In genomic region chr5:151142933-151143332, GRCh38 we compare ENCODE assay signal across 17 cellular contexts. TPM values are rescaled to one million over a fixed set of nuclear protein-coding genes. Genes with fewer than 3 reads are reported as not detected.
DNase-seq lines count a peak whose midpoint lies in the region; ATAC-seq and TF ChIP-seq lines count a peak whose summit lies in the region.
"Had no signal": no experiment of that assay in that cellular context is flagged by ENCODE, and none has a peak within 500 bp of the region (broad histone marks: within the 10 kb centered on the region; RNA-seq: fewer than 3 reads in every experiment).

No MANE protein-coding gene starts in this region.

- intact Hi-C loops in breast epithelium (cut with DNase I; ENCODE audit: low total_unique reads) = no loop called here

- peaks cover 98% of the 10 kb centered on the region for H3K4me1 Mint-ChIP-seq in activated naive CD4-positive, alpha-beta T cell treated with anti-CD3 and anti-CD28 coated beads, Interleukin-2, amount 50 U/mL, for 24 hours
- H3K4me1 Mint-ChIP-seq in T-cell = peaks cover 94 to 100% (median 97%) of the 10 kb centered on the region in 3 donors

- no peak for DNase-seq in activated naive CD4-positive, alpha-beta T cell treated with Interleukin-2 at 50 U/mL for 16 hours
- no peak for DNase-seq in T-cell
- no peak for DNase-seq in breast epithelium (ENCODE audit: low spot score in 2 of 2)
- no peak for DNase-seq in activated CD4-positive, CD25-positive, alpha-beta regulatory T cell treated with anti-CD3 and anti-CD28 coated beads, Interleukin-2, amount 50 U/mL, for 72 hours
- no peak for DNase-seq in BE2C
- DNase-seq: ACHN, activated T-cell treated with anti-CD3 and anti-CD28 coated beads for 4 hours, foreskin keratinocyte, GDM1, Kasumi-1, left ventricle myocardium superior, NCI-H1436, T-helper 2 cell had no signal

- H3K36me3 ChIP-seq in gastroesophageal sphincter (peaks cover 0 to 82% of the 10 kb centered on the region in 2 donors), stomach smooth muscle (ENCODE audit: control insufficient read depth in 2 of 2, insufficient read depth in 2 of 2, low read length in 2 of 2) (peaks cover 29 to 46% of the 10 kb centered on the region in 2 donors), breast epithelium (no peaks in the 10 kb centered on the region), BE2C (peaks cover 8% of the 10 kb centered on the region)

- H3K27me3 Mint-ChIP-seq in activated naive CD4-positive, alpha-beta T cell treated with anti-CD3 and anti-CD28 coated beads, Interleukin-2, amount 50 U/mL, for 24 hours = no peaks in the 10 kb centered on the region
- no peaks in the 10 kb centered on the region for H3K27me3 Mint-ChIP-seq in T-cell

- H3K27me3 ChIP-seq in gastroesophageal sphincter = no peaks in the 10 kb centered on the region
- no peaks in the 10 kb centered on the region for H3K27me3 ChIP-seq in stomach smooth muscle (ENCODE audit: control insufficient read depth in 1 of 2, insufficient read depth in 2 of 2, low read length in 2 of 2)
- H3K27me3 ChIP-seq in breast epithelium = no peaks in the 10 kb centered on the region
- no peaks in the 10 kb centered on the region for H3K27me3 ChIP-seq in BE2C
- H3K27me3 ChIP-seq: foreskin keratinocyte had no signal

- POLR2A ChIA-PET in T-cell (lab: Charles Lee) = interaction anchor here in 1 of 2 donors (1.2 kb wide), 1 partner anchor 11 kb away, joined by 4 read pairs; no protein-coding TSS in a partner anchor

- H3K9me3 ChIP-seq in gastroesophageal sphincter (no peaks in the 10 kb centered on the region), stomach smooth muscle (ENCODE audit: control insufficient read depth in 2 of 2, low read length in 2 of 2) (no peaks in the 10 kb centered on the region), breast epithelium (no peaks in the 10 kb centered on the region), BE2C (no peaks in the 10 kb centered on the region)

- TF ChIP-seq EP300 in gastroesophageal sphincter (IDR thresholded peaks at IDR 0.05) = no peak

- TF ChIP-seq CTCF in gastroesophageal sphincter (IDR thresholded peaks at IDR 0.05) = no peak
- TF ChIP-seq CTCF in breast epithelium (IDR thresholded peaks at IDR 0.05) = no peak
- TF ChIP-seq CTCF in BE2C (IDR thresholded peaks at IDR 0.05; ENCODE audit: low read depth, low read length) = no peak

- ATAC-seq in T-cell (replicated peaks in 1 of 4) (no peak), gastroesophageal sphincter (no peak)
- ATAC-seq: foreskin keratinocyte, left ventricle myocardium superior had no signal

- no CpG with 5 or more reads among the region's 1 CpG for WGBS in gastroesophageal sphincter (ENCODE audit: low coverage in 1 of 2), 2 donors

- peak overlapping the region in 3 of 4 donors; percentile 2 to 68 (median 12) for H3K27ac ChIP-seq in gastroesophageal sphincter
- peak overlapping the region; percentile 60 for H3K27ac ChIP-seq in stomach smooth muscle (ENCODE audit: low read length)
- peak overlapping the region in 1 of 2 donors; percentile 26 for H3K27ac ChIP-seq in breast epithelium
- H3K27ac ChIP-seq: foreskin keratinocyte, parathyroid adenoma had no signal

- peak overlapping the region; percentile 66 for H3K27ac Mint-ChIP-seq in activated naive CD4-positive, alpha-beta T cell treated with anti-CD3 and anti-CD28 coated beads, Interleukin-2, amount 50 U/mL, for 24 hours
- peak overlapping the region; percentile 96 to 98 for H3K27ac Mint-ChIP-seq in T-cell

- H3K4me1 ChIP-seq in gastroesophageal sphincter (peaks cover 2 to 78% (median 29%) of the 10 kb centered on the region in 3 donors), stomach smooth muscle (ENCODE audit: control insufficient read depth, insufficient read depth, low read length) (peaks cover 66% of the 10 kb centered on the region), breast epithelium (peaks cover 0 to 9% of the 10 kb centered on the region in 2 donors), BE2C (no peaks in the 10 kb centered on the region)
- H3K4me1 ChIP-seq: foreskin keratinocyte, parathyroid adenoma had no signal

- CTCF ChIA-PET in T-cell (lab: Charles Lee) = interaction anchor here (0.5 to 4.9 kb wide), 8 partner anchors 9 to 45 kb away, joined by 3 to 26 read pairs (median 4); no protein-coding TSS in a partner anchor

- TF ChIP-seq POLR2A in gastroesophageal sphincter (IDR thresholded peaks at IDR 0.05) = no peak
- no peak for TF ChIP-seq POLR2A in breast epithelium (IDR thresholded peaks at IDR 0.05)

- peak overlapping the region; percentile 24 for H3K4me3 Mint-ChIP-seq in activated naive CD4-positive, alpha-beta T cell treated with anti-CD3 and anti-CD28 coated beads, Interleukin-2, amount 50 U/mL, for 24 hours
- peak overlapping the region in 2 of 3 donors; percentile 7 to 96 for H3K4me3 Mint-ChIP-seq in T-cell

- H3K9ac ChIP-seq in stomach smooth muscle (ENCODE audit: low read length in 2 of 2) = peak overlapping the region in 1 of 2 donors; percentile 37
- H3K9ac ChIP-seq: parathyroid adenoma had no signal

- H3K9me3 Mint-ChIP-seq in activated naive CD4-positive, alpha-beta T cell treated with anti-CD3 and anti-CD28 coated beads, Interleukin-2, amount 50 U/mL, for 24 hours = no peaks in the 10 kb centered on the region
- H3K9me3 Mint-ChIP-seq in T-cell = no peaks in the 10 kb centered on the region

- peaks cover 18% of the 10 kb centered on the region for H3K36me3 Mint-ChIP-seq in activated naive CD4-positive, alpha-beta T cell treated with anti-CD3 and anti-CD28 coated beads, Interleukin-2, amount 50 U/mL, for 24 hours
- peaks cover 48% of the 10 kb centered on the region for H3K36me3 Mint-ChIP-seq in T-cell

- H3K4me3 ChIP-seq in gastroesophageal sphincter (no peak overlapping the region), stomach smooth muscle (ENCODE audit: low read length in 2 of 2) (no peak overlapping the region), breast epithelium (no peak overlapping the region), BE2C (ENCODE audit: low read depth, low read length) (no peak overlapping the region)

RNA-seq across cellular contexts. Expression of gene ANXA6, which starts 14.6 kb away (rescaled TPM):
- total RNA-seq in T-cell (100 to 1,000 TPM; 266 to 395 (median 345) TPM), gastroesophageal sphincter (100 to 1,000 TPM; 359 to 435 (median 375) TPM), breast epithelium (100 to 1,000 TPM; 206 to 320 (median 276) TPM)
- 114 TPM for polyA plus RNA-seq in BE2C (2012; ENCODE audit: insufficient read depth, insufficient read length, low read depth)
